ENCODE assay signal across 8 cellular contexts in the genomic region with DNA sequence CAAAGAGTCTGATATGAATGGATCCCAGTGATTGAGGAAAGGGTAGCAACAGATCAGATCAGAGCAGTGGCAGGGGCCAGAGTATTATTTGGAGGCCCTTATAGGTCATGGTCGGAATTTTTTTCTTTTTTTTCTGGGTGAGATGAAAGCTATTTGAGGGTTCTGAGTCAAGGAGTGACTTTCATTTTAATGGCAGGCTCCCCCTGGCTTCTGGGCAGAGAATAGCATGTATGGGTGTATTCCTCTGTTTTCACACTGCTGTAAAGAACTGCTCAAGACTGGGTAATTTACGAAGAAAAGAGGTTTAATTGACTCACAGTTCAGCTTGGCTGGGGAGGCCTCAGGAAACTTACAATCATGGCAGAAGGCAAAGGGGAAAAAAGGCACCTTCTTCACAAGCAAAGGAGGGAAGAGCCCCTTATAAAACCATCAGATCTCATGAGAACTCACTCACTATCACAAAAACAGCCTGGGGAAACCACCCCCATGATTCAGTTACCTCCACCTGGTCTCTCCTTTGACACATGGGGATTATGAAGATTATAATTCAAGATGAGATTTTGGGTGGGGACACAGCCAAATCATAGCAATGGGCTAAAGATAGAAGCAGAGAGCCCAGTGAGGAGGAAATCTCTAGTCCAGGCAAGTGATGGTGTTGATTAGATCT. TPM values are rescaled to one million over a fixed set of nuclear protein-coding genes. Genes with fewer than 3 reads are reported as not detected.
DNase-seq lines count a peak whose midpoint lies in the region; ATAC-seq, FAIRE-seq and TF ChIP-seq lines count a peak whose summit lies in the region.

No MANE protein-coding gene starts in this region.

- no peaks in the 10 kb centered on the region for H4K20me1 ChIP-seq in GM12878 (ENCODE audit: control insufficient read depth, insufficient read depth)

- POLR2A ChIA-PET in RWPE1 (lab: Yijun Ruan, JAX; ENCODE audit: low non-redundant PET) (no interaction called here), GM12878 (lab: Charles Lee) (interaction anchor here (1.0 to 4.5 kb wide), 3 partner anchors 8 to 12 kb away, joined by 3 to 44 read pairs (median 24); a partner anchor contains a TSS)

- TF ChIP-seq EP300 in GM12878 (IDR thresholded peaks at IDR 0.05; ENCODE audit: borderline replicate concordance in 1 of 2, control insufficient read depth in 1 of 2, low read depth in 2 of 2, low read length in 2 of 2), result no peak

- RAD21 ChIA-PET in GM12878 (lab: Charles Lee; ENCODE audit: unreplicated experiment), result interaction anchor here (0.7 to 1.7 kb wide), 4 partner anchors 12 to 142 kb away, joined by 4 to 7 read pairs (median 5); no protein-coding TSS in a partner anchor

- no peak for FAIRE-seq in GM12878 (lab: Jason Lieb, UNC)

- TF ChIP-seq CTCF in cardiac muscle cell (IDR thresholded peaks at IDR 0.05; ENCODE audit: low read depth, low read length) (peak; percentile 75), RWPE1 (conservative IDR thresholded peaks at IDR 0.05; ENCODE audit: low read depth) (peak; percentile 63), GM12878 (IDR thresholded peaks at IDR 0.05 in 2 of 3, conservative IDR thresholded peaks at IDR 0.05 in 1 of 3; ENCODE audit: control insufficient read depth in 2 of 3, extremely low read depth in 1 of 3, insufficient read depth in 1 of 3, low read depth in 3 of 3, low read length in 3 of 3) (peak; percentile 45 to 69 (median 63))

- ATAC-seq in Right ventricle myocardium superior (ENCODE audit: poor library complexity) (no peak), GM12878 (peak; percentile 50), GM21529 (IDR thresholded peaks at IDR 0.05; ENCODE audit: unreplicated experiment) (no peak), GM18498 (IDR thresholded peaks at IDR 0.05; ENCODE audit: unreplicated experiment) (no peak)

- peak overlapping the region; percentile 95 for H3K4me2 ChIP-seq in GM12878 (ENCODE audit: control insufficient read depth, insufficient read depth)

- in situ Hi-C loops in GM12878 (cut with MboI), result no loop called here

- no peaks in the 10 kb centered on the region for H3K36me3 ChIP-seq in cardiac muscle cell
- no peaks in the 10 kb centered on the region for H3K36me3 ChIP-seq in GM12878 (ENCODE audit: control insufficient read depth in 2 of 2, insufficient read depth in 2 of 2, low read length in 1 of 2)

- SMC1A ChIA-PET in GM12878 (lab: Charles Lee; ENCODE audit: uncharacterized antibody, unreplicated experiment), result interaction anchor here (0.8 to 2.5 kb wide), 9 partner anchors 9 to 102 kb away, joined by 3 to 13 read pairs (median 4); no protein-coding TSS in a partner anchor

- CTCF ChIA-PET in RWPE1 (lab: Yijun Ruan, JAX) (interaction anchor here (0.6 to 2.2 kb wide), 7 partner anchors 10 to 102 kb away, joined by 3 to 13 read pairs (median 5); no protein-coding TSS in a partner anchor), GM12878 (lab: Yijun Ruan, JAX) (interaction anchor here (0.6 to 2.7 kb wide), 15 partner anchors 9 to 143 kb away, joined by 3 to 21 read pairs (median 5); a partner anchor contains a TSS)

- no peak overlapping the region for H3K4me3 ChIP-seq in cardiac muscle cell
- H3K4me3 ChIP-seq in GM12878, result no peak overlapping the region

- H3K27ac ChIP-seq in cardiac muscle cell, result no peak overlapping the region
- H3K27ac ChIP-seq in RWPE1, result no peak overlapping the region
- H3K27ac ChIP-seq in GM12878 (ENCODE audit: control insufficient read depth, insufficient read depth), result peak overlapping the region; percentile 87

- peak; percentile 42; the same call in 1 of the 2 replicates for TF ChIP-seq RAD21 in GM12878 (IDR thresholded peaks at IDR 0.05; ENCODE audit: insufficient read depth, low read depth, low read length)

- peak overlapping the region; percentile 10 for H3K9ac ChIP-seq in GM12878 (ENCODE audit: control insufficient read depth, insufficient read depth, low read length)

- H3K27me3 ChIP-seq in cardiac muscle cell, result no peaks in the 10 kb centered on the region
- no peaks in the 10 kb centered on the region for H3K27me3 ChIP-seq in GM12878 (replicated peaks in 1 of 2; ENCODE audit: control insufficient read depth in 2 of 2, insufficient read depth in 2 of 2, low read length in 1 of 2)

- intact Hi-C loops in Right ventricle myocardium superior (cut with DNase I) (no loop called here), GM12878 (cut with micrococcal nuclease; ENCODE audit: unreplicated experiment) (loop anchor here (2.0 kb wide), 2 partner anchors 101 to 169 kb away; a partner anchor contains a TSS)

- H3K79me2 ChIP-seq in GM12878 (ENCODE audit: control insufficient read depth, insufficient read depth, low read length), result no peaks in the 10 kb centered on the region; the same call in 1 of the 2 replicates

- no TSS peak for BruUV-seq in GM12878 (replicated peaks; lab: Mats Ljungman, UMichigan)

- no peaks in the 10 kb centered on the region for H3K9me3 ChIP-seq in cardiac muscle cell (ENCODE audit: low read depth)
- no peaks in the 10 kb centered on the region; the same call in 2 of the 3 replicates for H3K9me3 ChIP-seq in GM12878 (replicated peaks; ENCODE audit: control insufficient read depth, insufficient read depth, low read length)

- WGBS in GM12878 (ENCODE audit: insufficient coverage, insufficient replicate concordance, low lambda C conversion rate, missing lambda C conversion rate), result 0% methylated on average over 2 of the region's 2 CpGs

- DNase-seq in cardiac muscle cell (ENCODE audit: low read depth in 1 of 2, low spot score in 1 of 2) (peak; percentile 16 to 48), Right ventricle myocardium superior (no peak), RWPE1 (ENCODE audit: low spot score) (peak; percentile 41), GM12878 (ENCODE audit: low read depth, low spot score) (no peak), mesenteric fat pad (ENCODE audit: low spot score) (peak; percentile 1), T1000 (lab: John Stamatoyannopoulos, UW) (no peak)

- TF ChIP-seq POLR2A in GM12878 (IDR thresholded peaks at IDR 0.05; ENCODE audit: low read depth, low read length), result no peak

- H2AFZ ChIP-seq in GM12878 (ENCODE audit: control insufficient read depth, low read depth, low read length), result peak overlapping the region; percentile 78

- H3K4me1 ChIP-seq in cardiac muscle cell (ENCODE audit: low read depth) (no peaks in the 10 kb centered on the region), GM12878 (ENCODE audit: control insufficient read depth, insufficient read depth, low read length) (peaks cover 60% of the 10 kb centered on the region)

RNA-seq across cellular contexts. Expression of a gene that starts 3.0 kb away (rescaled TPM):
- total RNA-seq in cardiac muscle cell (1.6 and 2.8 TPM in 2 replicates), Right ventricle myocardium superior (1.5 TPM), GM12878 (2014; rRNA removed) (0.16 and 0.23 TPM in 2 replicates), GM12878 (2014; rRNA removed; fragmentation: Illumina TruSeq; extraction: Trizol) (0.23 and 0.36 TPM in 2 replicates), GM12878 (2021) (1.6 and 1.7 TPM in 2 replicates), mesenteric fat pad (3.1 TPM)
- polyA plus RNA-seq in cardiac muscle cell (4.0 and 6.5 TPM in 2 replicates), GM12878 (2011; rRNA removed) (2.4 and 3.2 TPM in 2 replicates), GM12878 (2014; fragmentation: Illumina TruSeq; extraction: Trizol) (0.48 and 0.63 TPM in 2 replicates), GM12878 (2014; fragmentation: Nextera tagmentation; extraction: Ambion mirVana) (under 1 TPM; 0.51 to 0.98 TPM), GM12878 (2014; rRNA removed) (0.88 and 1.3 TPM in 2 replicates), GM12878 (2016; fragmentation: Nextera tagmentation; extraction: Ambion mirVana) (under 1 TPM; 0.37 to 0.57 TPM)
- total RNA-seq in GM12878 (2013; cell fraction: nucleolus; rRNA removed), result 3.3 and 6.4 TPM in 2 replicates
- polyA plus RNA-seq in GM12878 (2011; ENCODE audit: low read depth), result 0.24 TPM
- 1.4 and 1.5 TPM in 2 replicates for polyA plus RNA-seq in GM12878 (2011; cell fraction: cytosol; rRNA removed)
- 1.4 and 3.1 TPM in 2 replicates for polyA plus RNA-seq in GM12878 (2011; cell fraction: nucleus; rRNA removed)
- 0.87 and 1.3 TPM in 2 replicates for polyA plus RNA-seq in GM12878 (2012)
- 1.3 and 2.0 TPM in 2 replicates for polyA minus RNA-seq in GM12878 (2011; rRNA and poly(A)+ RNA removed)
- polyA minus RNA-seq in GM12878 (2011; cell fraction: cytosol; rRNA and poly(A)+ RNA removed), result 0.53 and 1.1 TPM in 2 replicates
- 0.36 and 0.96 TPM in 2 replicates for polyA minus RNA-seq in GM12878 (2011; cell fraction: nucleus; rRNA and poly(A)+ RNA removed)

RNA-seq across cellular contexts. Expression of a gene that starts 7.2 kb away (rescaled TPM):
- total RNA-seq in cardiac muscle cell (not detected in 2 replicates), Right ventricle myocardium superior (4.0 TPM), GM12878 (2014; rRNA removed) (106 and 121 TPM in 2 replicates), GM12878 (2014; rRNA removed; fragmentation: Illumina TruSeq; extraction: Trizol) (142 and 155 TPM in 2 replicates), GM12878 (2021) (256 and 267 TPM in 2 replicates), mesenteric fat pad (32.1 TPM)
- polyA plus RNA-seq in cardiac muscle cell (11.9 and 17.9 TPM in 2 replicates), GM12878 (2011; rRNA removed) (17.7 and 34.1 TPM in 2 replicates), GM12878 (2014; fragmentation: Illumina TruSeq; extraction: Trizol) (243 and 359 TPM in 2 replicates), GM12878 (2014; fragmentation: Nextera tagmentation; extraction: Ambion mirVana) (10 to 100 TPM; 46.7 to 48.0 TPM), GM12878 (2014; rRNA removed) (161 and 178 TPM in 2 replicates), GM12878 (2016; fragmentation: Nextera tagmentation; extraction: Ambion mirVana) (10 to 100 TPM; 88.5 to 93.9 TPM)
- 148 and 174 TPM in 2 replicates for total RNA-seq in GM12878 (2013; cell fraction: nucleolus; rRNA removed)
- polyA plus RNA-seq in GM12878 (2011; ENCODE audit: low read depth), result 158 TPM
- polyA plus RNA-seq in GM12878 (2011; cell fraction: cytosol; rRNA removed), result 110 and 112 TPM in 2 replicates
- polyA plus RNA-seq in GM12878 (2011; cell fraction: nucleus; rRNA removed), result 182 and 224 TPM in 2 replicates
- polyA plus RNA-seq in GM12878 (2012), result 332 and 419 TPM in 2 replicates
- 147 and 209 TPM in 2 replicates for polyA minus RNA-seq in GM12878 (2011; rRNA and poly(A)+ RNA removed)
- polyA minus RNA-seq in GM12878 (2011; cell fraction: cytosol; rRNA and poly(A)+ RNA removed), result 76.3 and 87.6 TPM in 2 replicates
- polyA minus RNA-seq in GM12878 (2011; cell fraction: nucleus; rRNA and poly(A)+ RNA removed), result 43.4 and 77.2 TPM in 2 replicates

RNA-seq across cellular contexts. Expression of a gene that starts 34.2 kb away (rescaled TPM):
- total RNA-seq in cardiac muscle cell, result 84.3 and 108 TPM in 2 replicates
- 82.9 and 111 TPM in 2 replicates for polyA plus RNA-seq in cardiac muscle cell
- total RNA-seq in Right ventricle myocardium superior, result 57.9 TPM
- not detected in 2 replicates for total RNA-seq in GM12878 (2013; cell fraction: nucleolus; rRNA removed)
- 0.17 TPM in 1 of 2 replicates, not detected in the other for total RNA-seq in GM12878 (2014; rRNA removed)
- not detected in 2 replicates for total RNA-seq in GM12878 (2014; rRNA removed; fragmentation: Illumina TruSeq; extraction: Trizol)
- total RNA-seq in GM12878 (2021), result 0.11 and 0.26 TPM in 2 replicates
- polyA plus RNA-seq in GM12878 (2011; ENCODE audit: low read depth), result not detected
- 0.04 TPM in 1 of 2 replicates, not detected in the other for polyA plus RNA-seq in GM12878 (2011; rRNA removed)
- polyA plus RNA-seq in GM12878 (2011; cell fraction: cytosol; rRNA removed), result 0.05 and 0.06 TPM in 2 replicates
- 0.16 TPM in 1 of 2 replicates, not detected in the other for polyA plus RNA-seq in GM12878 (2011; cell fraction: nucleus; rRNA removed)
- 0.20 and 0.26 TPM in 2 replicates for polyA plus RNA-seq in GM12878 (2012)
- polyA plus RNA-seq in GM12878 (2014; fragmentation: Illumina TruSeq; extraction: Trizol), result not detected in 2 replicates
- polyA plus RNA-seq in GM12878 (2014; fragmentation: Nextera tagmentation; extraction: Ambion mirVana), result under 1 TPM; 0.05 to 0.07 TPM
- not detected in 2 replicates for polyA plus RNA-seq in GM12878 (2014; rRNA removed)
- polyA plus RNA-seq in GM12878 (2016; fragmentation: Nextera tagmentation; extraction: Ambion mirVana), result under 1 TPM; 0.11 to 0.13 TPM
- polyA minus RNA-seq in GM12878 (2011; rRNA and poly(A)+ RNA removed), result 0.31 TPM in 1 of 2 replicates, not detected in the other
- 0.62 TPM in 1 of 2 replicates, not detected in the other for polyA minus RNA-seq in GM12878 (2011; cell fraction: cytosol; rRNA and poly(A)+ RNA removed)
- polyA minus RNA-seq in GM12878 (2011; cell fraction: nucleus; rRNA and poly(A)+ RNA removed), result not detected in 2 replicates
- total RNA-seq in mesenteric fat pad, result 48.3 TPM

RNA-seq across cellular contexts. Expression of a gene that starts 35.7 kb away (rescaled TPM):
- total RNA-seq in cardiac muscle cell (11.0 and 12.7 TPM in 2 replicates), Right ventricle myocardium superior (not detected), GM12878 (2014; rRNA removed) (not detected in 2 replicates), GM12878 (2014; rRNA removed; fragmentation: Illumina TruSeq; extraction: Trizol) (not detected in 2 replicates), GM12878 (2021) (not detected in 2 replicates), mesenteric fat pad (not detected)
- polyA plus RNA-seq in cardiac muscle cell (14.0 and 17.6 TPM in 2 replicates), GM12878 (2011; rRNA removed) (not detected in 2 replicates), GM12878 (2014; fragmentation: Illumina TruSeq; extraction: Trizol) (not detected in 2 replicates), GM12878 (2014; fragmentation: Nextera tagmentation; extraction: Ambion mirVana) (not detected), GM12878 (2014; rRNA removed) (not detected in 2 replicates), GM12878 (2016; fragmentation: Nextera tagmentation; extraction: Ambion mirVana) (not detected)
- not detected in 2 replicates for total RNA-seq in GM12878 (2013; cell fraction: nucleolus; rRNA removed)
- not detected for polyA plus RNA-seq in GM12878 (2011; ENCODE audit: low read depth)
- polyA plus RNA-seq in GM12878 (2011; cell fraction: cytosol; rRNA removed), result not detected in 2 replicates
- not detected in 2 replicates for polyA plus RNA-seq in GM12878 (2011; cell fraction: nucleus; rRNA removed)
- polyA plus RNA-seq in GM12878 (2012), result not detected in 2 replicates
- not detected in 2 replicates for polyA minus RNA-seq in GM12878 (2011; rRNA and poly(A)+ RNA removed)
- not detected in 2 replicates for polyA minus RNA-seq in GM12878 (2011; cell fraction: cytosol; rRNA and poly(A)+ RNA removed)
- polyA minus RNA-seq in GM12878 (2011; cell fraction: nucleus; rRNA and poly(A)+ RNA removed), result not detected in 2 replicates

Comparison
In these comparisons a context has a peak if more than half of its experiments do, and no peak if none do; other contexts are left out.
1. DNase-seq: peak in cardiac muscle cell (2 of 2), RWPE1 (single experiment) and mesenteric fat pad (single experiment); none in Right ventricle myocardium superior (single experiment), GM12878 (single experiment) and T1000 (single experiment).
2. RNA of a gene that starts 34.2 kb away (total RNA-seq): 84.3 to 108 TPM in cardiac muscle cell, 57.9 TPM in Right ventricle myocardium superior (single experiment) and 48.3 TPM in mesenteric fat pad (single experiment); 0.11 to 0.26 TPM in GM12878; every median in the first group is over 10 times any median in the second.
3. Peak in every context shown above with its lines, with median percentiles within 50 percentile points of each other: CTCF ChIP-seq.